ENCODE assay signal across 8 cellular contexts in genomic region chr1:200510228-200510623, GRCh38.
A peak's percentile ranks its signal among the peaks of the same experiment; 100 is the strongest.
DNase-seq lines count a peak whose midpoint lies in the region; ATAC-seq lines count a peak whose summit lies in the region.

No MANE protein-coding gene starts in this region.

- peak; percentile 82 for ATAC-seq in GM18520 (IDR thresholded peaks at IDR 0.05; ENCODE audit: unreplicated experiment)
- peak; percentile 86 for ATAC-seq in HG03139 (IDR thresholded peaks at IDR 0.05; ENCODE audit: unreplicated experiment)
- ATAC-seq in activated CD4-positive, CD25-positive, alpha-beta regulatory T cell treated with anti-CD3 and anti-CD28 coated beads, Interleukin-2, amount 50 U/mL, for 24 hours, result peak; percentile 56 to 79
- ATAC-seq in left lobe of liver, result peak; percentile 100

- DNase-seq in AG08395 (ENCODE audit: low spot score), result peak; percentile 85
- peak; percentile 91 for DNase-seq in NCI-H2227 (lab: John Stamatoyannopoulos, UW; ENCODE audit: unreplicated experiment)
- DNase-seq in cerebellar cortex (ENCODE audit: low spot score), result peak; percentile 81
- peak; percentile 74 for DNase-seq in left lobe of liver (ENCODE audit: low spot score)
- peak; percentile 35 to 39 (median 38) for DNase-seq in stimulated activated CD4-positive, alpha-beta T cell treated with anti-CD3 and anti-CD28 coated beads, TNF-alpha, amount 100 ng/mL, for 1 hour (ENCODE audit: low read depth in 3 of 3, low spot score in 1 of 3)

Comparison
In these comparisons a context has a peak if more than half of its experiments do, and no peak if none do; other contexts are left out.
1. Peak in every context shown above with its lines: DNase-seq and ATAC-seq.
2. DNase-seq: peak in every context shown above with its lines; median percentile 91 in NCI-H2227; 85 in AG08395; 81 in cerebellar cortex; 74 in left lobe of liver; 38 in stimulated activated CD4-positive, alpha-beta T cell treated with anti-CD3 and anti-CD28 coated beads, TNF-alpha, amount 100 ng/mL, for 1 hour.